ENCODE assay signal across 10 cellular contexts in the genomic region with DNA sequence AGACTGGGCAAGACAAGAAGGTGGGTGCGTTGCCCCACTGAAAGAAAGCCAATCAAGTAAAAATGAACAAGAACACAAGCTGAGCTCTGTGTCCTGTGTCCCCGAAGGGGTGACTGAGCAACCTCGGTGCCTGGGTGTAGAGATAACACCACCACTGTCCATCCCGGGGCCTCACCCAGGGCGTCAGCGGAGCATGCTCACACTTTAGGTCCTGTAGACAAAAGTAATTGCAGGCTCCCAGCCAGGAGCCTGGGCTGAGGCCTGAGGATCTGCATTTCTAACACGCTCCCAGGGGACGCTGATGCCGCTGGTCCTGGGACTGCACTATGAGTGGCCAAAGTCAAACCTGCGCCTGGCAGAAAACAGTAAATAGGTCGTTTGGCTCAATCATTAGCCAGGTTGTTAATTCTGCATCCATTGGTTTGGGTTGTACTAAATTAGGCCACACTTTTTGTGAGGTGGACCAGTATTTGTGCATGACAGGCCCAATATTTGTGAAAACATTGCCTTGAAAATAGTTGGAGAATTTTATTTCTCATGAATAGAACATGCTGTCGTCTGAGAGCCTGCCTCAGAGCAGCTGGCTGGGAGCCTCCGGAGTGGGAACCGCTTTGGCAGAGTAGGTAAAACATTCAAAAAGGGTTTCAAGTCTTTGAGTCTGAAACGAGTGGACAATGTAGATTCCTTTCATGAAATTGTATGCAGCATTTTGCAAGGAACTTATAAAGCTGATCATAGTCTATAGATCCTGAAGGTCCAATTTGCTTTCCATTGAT. TPM values are rescaled to one million over a fixed set of nuclear protein-coding genes. Genes with fewer than 3 reads are reported as not detected.
DNase-seq lines count a peak whose midpoint lies in the region; ATAC-seq, FAIRE-seq and TF ChIP-seq lines count a peak whose summit lies in the region.
"Had no signal": no experiment of that assay in that cellular context is flagged by ENCODE, and none has a peak within 500 bp of the region (broad histone marks: within the 10 kb centered on the region; RNA-seq: fewer than 3 reads in every experiment).

No MANE protein-coding gene starts in this region.

- no peaks in the 10 kb centered on the region for H3K9me3 Mint-ChIP-seq in activated CD4-positive, alpha-beta memory T cell treated with anti-CD3 and anti-CD28 coated beads for 36 hours

- intact Hi-C loops in stomach (cut with DNase I; ENCODE audit: low total_unique reads), result no loop called here
- intact Hi-C loops in activated CD4-positive, alpha-beta memory T cell treated with anti-CD3 and anti-CD28 coated beads for 36 hours (cut with micrococcal nuclease), result no loop called here

- no peaks in the 10 kb centered on the region for H3K27me3 ChIP-seq in Karpas-422 (ENCODE audit: low read length)
- H3K27me3 ChIP-seq in keratinocyte (ENCODE audit: control insufficient read depth, extremely low read depth, insufficient read depth, low read length), result no peaks in the 10 kb centered on the region
- no peaks in the 10 kb centered on the region for H3K27me3 ChIP-seq in stomach

- H3K4me2 ChIP-seq in Karpas-422 (ENCODE audit: low read depth, low read length, poor library complexity, severe bottlenecking) (peak overlapping the region; percentile 55), keratinocyte (ENCODE audit: control insufficient read depth, extremely low read depth, insufficient read depth, low read depth, low read length) (peak overlapping the region; percentile 83)

- H3K27ac ChIP-seq in Karpas-422 (ENCODE audit: low read length) (no peak overlapping the region), keratinocyte (ENCODE audit: control insufficient read depth, insufficient read depth, low read length) (peak overlapping the region; percentile 62), stomach (peak overlapping the region in 4 of 5 donors; percentile 15 to 74 (median 64))

- no peak overlapping the region for H3K4me3 ChIP-seq in Karpas-422 (ENCODE audit: low read length)
- no peak overlapping the region for H3K4me3 ChIP-seq in keratinocyte (ENCODE audit: control insufficient read depth in 2 of 3, extremely low read depth in 1 of 3, insufficient read depth in 2 of 3, low read depth in 1 of 3, low read length in 3 of 3)
- H3K4me3 ChIP-seq in stomach, result no peak overlapping the region

- H3K9me3 ChIP-seq in Karpas-422 (ENCODE audit: low read length) (no peaks in the 10 kb centered on the region), keratinocyte (ENCODE audit: control insufficient read depth, low read depth, low read length) (no peaks in the 10 kb centered on the region), stomach (no peaks in the 10 kb centered on the region)

- no peak for FAIRE-seq in keratinocyte (lab: Jason Lieb, UNC)

- dilution Hi-C loops in keratinocyte (cut with MboI; ENCODE audit: extremely low pct_ligation_motif_present, low sequenced_read_pairs), result no loop called here

- H3K36me3 ChIP-seq in Karpas-422 (ENCODE audit: insufficient read depth, low read length) (no peaks in the 10 kb centered on the region), keratinocyte (ENCODE audit: control insufficient read depth in 2 of 2, extremely low read depth in 1 of 2, insufficient read depth in 2 of 2, low read length in 2 of 2) (no peaks in the 10 kb centered on the region), stomach (no peaks in the 10 kb centered on the region)

- TF ChIP-seq CTCF in keratinocyte (optimal IDR thresholded peaks at IDR 0.05 in 1 of 3, IDR thresholded peaks at IDR 0.05 in 1 of 3, conservative IDR thresholded peaks at IDR 0.05 in 1 of 3; ENCODE audit: extremely low read depth in 1 of 3, insufficient read depth in 2 of 3, low read length in 3 of 3) (no peak), stomach (IDR thresholded peaks at IDR 0.05) (no peak)

- H3K9ac ChIP-seq in Karpas-422 (ENCODE audit: low read length) (no peak overlapping the region), keratinocyte (ENCODE audit: control insufficient read depth, extremely low read depth, insufficient read depth, low read length) (peak overlapping the region; percentile 28)

- peaks cover 55% of the 10 kb centered on the region for H3K4me1 ChIP-seq in Karpas-422 (ENCODE audit: low read length)
- peaks cover 27% of the 10 kb centered on the region for H3K4me1 ChIP-seq in keratinocyte (ENCODE audit: control insufficient read depth, extremely low read depth, insufficient read depth, low read length)
- peaks cover 0 to 29% (median 18%) of the 10 kb centered on the region in 4 donors for H3K4me1 ChIP-seq in stomach

- H4K20me1 ChIP-seq in Karpas-422 (ENCODE audit: insufficient read depth, low read depth, low read length), result no peaks in the 10 kb centered on the region
- H4K20me1 ChIP-seq in keratinocyte (ENCODE audit: control insufficient read depth, extremely low read depth, insufficient read depth, low read length), result no peaks in the 10 kb centered on the region

- 62 to 74% (median 67%) methylated on average over 15 of the region's 15 CpGs for WGBS in stomach, 5 donors

- ATAC-seq in GM18505 (IDR thresholded peaks at IDR 0.05; ENCODE audit: unreplicated experiment), result no peak

- DNase-seq in Karpas-422, result no peak
- peak; percentile 36 for DNase-seq in astrocyte of the hippocampus (ENCODE audit: low read depth, low spot score)
- no peak for DNase-seq in keratinocyte (ENCODE audit: low read depth, low spot score)
- DNase-seq in stomach, result no peak
- no peak for DNase-seq in activated CD4-positive, alpha-beta memory T cell treated with anti-CD3 and anti-CD28 coated beads for 36 hours
- no peak for DNase-seq in stimulated activated CD4-positive, alpha-beta T cell treated with anti-CD3 and anti-CD28 coated beads, Interleukin-12 subunit alpha, Interleukin-12 subunit beta, amount 100 ng/mL, for 4 hours
- DNase-seq in effector CD4-positive, alpha-beta T cell, result no peak
- DNase-seq: activated naive CD8-positive, alpha-beta T cell treated with anti-CD3 and anti-CD28 coated beads, Interleukin-2, amount 10 ng/mL, durations not matched to agents 7 days and 5 days; stimulated activated naive CD8-positive, alpha-beta T cell treated with anti-CD3 and anti-CD28 coated beads, Interleukin-15, Interleukin-2, amounts not matched to agents 100 U/mL and 50 U/mL, for 24 hours had no signal

- no peak overlapping the region for H3K4me3 Mint-ChIP-seq in activated CD4-positive, alpha-beta memory T cell treated with anti-CD3 and anti-CD28 coated beads for 36 hours
- H3K4me3 Mint-ChIP-seq: activated naive CD8-positive, alpha-beta T cell treated with anti-CD3 and anti-CD28 coated beads, Interleukin-2, amount 10 ng/mL, durations not matched to agents 7 days and 5 days had no signal

- no peaks in the 10 kb centered on the region for H3K36me3 Mint-ChIP-seq in activated CD4-positive, alpha-beta memory T cell treated with anti-CD3 and anti-CD28 coated beads for 36 hours

- H3K79me2 ChIP-seq in Karpas-422 (ENCODE audit: low read length) (no peaks in the 10 kb centered on the region), keratinocyte (ENCODE audit: control insufficient read depth, insufficient read depth, low read length) (no peaks in the 10 kb centered on the region)

- no peaks in the 10 kb centered on the region for H3K9me1 ChIP-seq in keratinocyte (ENCODE audit: control insufficient read depth, extremely low read depth, insufficient read depth, low read length)

- peaks cover 2% of the 10 kb centered on the region for H3K27me3 Mint-ChIP-seq in activated CD4-positive, alpha-beta memory T cell treated with anti-CD3 and anti-CD28 coated beads for 36 hours

- TF ChIP-seq POLR2A in stomach (IDR thresholded peaks at IDR 0.05) (no peak), GM18505 (IDR thresholded peaks at IDR 0.05; ENCODE audit: borderline replicate concordance, extremely low read depth, insufficient read depth, insufficient read length) (no peak)

- TF ChIP-seq EP300 in stomach (IDR thresholded peaks at IDR 0.05), result no peak

- H3K27ac Mint-ChIP-seq in activated CD4-positive, alpha-beta memory T cell treated with anti-CD3 and anti-CD28 coated beads for 36 hours, result no peak overlapping the region
- H3K27ac Mint-ChIP-seq: activated naive CD8-positive, alpha-beta T cell treated with anti-CD3 and anti-CD28 coated beads, Interleukin-2, amount 10 ng/mL, durations not matched to agents 7 days and 5 days had no signal

- H2AFZ ChIP-seq in Karpas-422 (ENCODE audit: low read length) (no peak overlapping the region), keratinocyte (ENCODE audit: control insufficient read depth, low read length) (no peak overlapping the region)

- H3K9me2 ChIP-seq in Karpas-422 (replicated peaks; ENCODE audit: insufficient read depth, low read length), result no peaks in the 10 kb centered on the region

- CTCF ChIA-PET in activated CD4-positive, alpha-beta memory T cell treated with anti-CD3 and anti-CD28 coated beads for 36 hours (lab: Charles Lee), result interaction anchor here (1.5 to 1.8 kb wide), 2 partner anchors 9 to 25 kb away, joined by 3 to 10 read pairs; no protein-coding TSS in a partner anchor

- POLR2A ChIA-PET in activated CD4-positive, alpha-beta memory T cell treated with anti-CD3 and anti-CD28 coated beads for 36 hours (lab: Charles Lee), result no interaction called here

- H3K4me1 Mint-ChIP-seq in activated CD4-positive, alpha-beta memory T cell treated with anti-CD3 and anti-CD28 coated beads for 36 hours (ENCODE audit: low read depth), result peaks cover 27% of the 10 kb centered on the region

RNA-seq across cellular contexts. Expression of a gene that starts 38.3 kb away (rescaled TPM):
- 0.48 and 0.90 TPM in 2 replicates for total RNA-seq in Karpas-422 (2014; rRNA removed; shearing (Covaris generic); ENCODE audit: low replicate concordance)
- 0.97 to 2.0 TPM (median 1.9 TPM) in 3 replicates for polyA plus RNA-seq in keratinocyte
- 0.46 TPM for polyA plus RNA-seq in keratinocyte (2011; ENCODE audit: low read depth)
- 1.2 and 1.4 TPM in 2 replicates for polyA plus RNA-seq in keratinocyte (2011; cell fraction: cytosol; rRNA removed)
- polyA plus RNA-seq in keratinocyte (2011; cell fraction: nucleus; rRNA removed), result 3.9 and 4.2 TPM in 2 replicates
- polyA plus RNA-seq in keratinocyte (2012; ENCODE audit: low replicate concordance), result 0.82 and 2.5 TPM in 2 replicates
- 3.3 to 7.7 TPM (median 6.4 TPM) in 3 replicates for polyA minus RNA-seq in keratinocyte
- 4.0 TPM for polyA minus RNA-seq in keratinocyte (2011; cell fraction: cytosol; rRNA and poly(A)+ RNA removed)
- polyA minus RNA-seq in keratinocyte (2011; cell fraction: nucleus; rRNA and poly(A)+ RNA removed), result 6.0 and 8.5 TPM in 2 replicates
- total RNA-seq in stomach, result 1 to 10 TPM in 4 of 5 donors, under 1 TPM in 1; 0.45 to 6.4 (median 2.8) TPM
- 1 to 10 TPM in 1 of 3 donors, under 1 TPM in 2; 0.50 to 2.1 (median 0.58) TPM for polyA plus RNA-seq in stomach
- total RNA-seq in activated CD4-positive, alpha-beta memory T cell treated with anti-CD3 and anti-CD28 coated beads for 36 hours, result 1 to 10 TPM; 9.9 to 10.0 TPM
